In the genomic region with DNA sequence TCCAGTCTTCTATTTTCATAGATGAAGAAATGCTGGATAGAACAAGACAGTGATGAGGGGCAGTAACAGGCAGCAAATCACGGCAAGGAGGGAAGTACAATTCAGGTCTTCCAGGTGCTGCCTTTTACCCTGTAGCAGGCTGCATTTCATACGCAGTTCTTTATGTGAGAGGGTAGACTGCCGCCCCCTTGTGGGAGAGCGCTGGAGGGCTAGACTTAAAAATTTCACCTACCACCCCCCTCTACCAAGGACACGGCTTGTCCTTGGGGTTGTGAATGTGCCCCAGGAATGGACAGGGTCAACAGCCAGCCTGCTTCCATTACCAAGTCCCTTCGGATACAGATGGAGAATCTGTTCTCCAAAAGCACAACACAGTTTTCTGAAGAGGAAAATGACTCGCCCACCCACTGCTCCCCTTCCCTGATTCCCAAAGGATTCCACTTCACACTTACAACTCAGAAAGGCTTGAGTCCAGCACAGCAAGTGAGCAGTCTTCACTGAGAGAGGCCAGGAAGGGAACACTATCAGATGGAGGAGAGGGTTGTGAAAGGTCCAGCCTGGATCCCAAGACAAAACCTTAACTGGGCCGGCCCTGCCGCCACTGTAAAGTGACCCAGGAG, we compare ENCODE assay signal across 2 cellular contexts.
TF ChIP-seq lines count a peak whose summit lies in the region.

No MANE protein-coding gene starts in this region.

TF ChIP-seq in SK-N-SH treated with all-trans-retinoic acid at 6 μM for 48 hours, 23 proteins besides CTCF, POLR2A, EP300 and RAD21:
- TF ChIP-seq ZNF70 (CRISPR knock-in tag; IDR thresholded peaks at IDR 0.05), result no peak
- no peak for TF ChIP-seq ESRRG (CRISPR knock-in tag; IDR thresholded peaks at IDR 0.05)
- no peak for TF ChIP-seq ISL1 (CRISPR knock-in tag; IDR thresholded peaks at IDR 0.05)
- TF ChIP-seq RARB (CRISPR knock-in tag; IDR thresholded peaks at IDR 0.05), result no peak
- no peak for TF ChIP-seq ZFP30 (CRISPR knock-in tag; IDR thresholded peaks at IDR 0.05)
- TF ChIP-seq, protein P1, sequence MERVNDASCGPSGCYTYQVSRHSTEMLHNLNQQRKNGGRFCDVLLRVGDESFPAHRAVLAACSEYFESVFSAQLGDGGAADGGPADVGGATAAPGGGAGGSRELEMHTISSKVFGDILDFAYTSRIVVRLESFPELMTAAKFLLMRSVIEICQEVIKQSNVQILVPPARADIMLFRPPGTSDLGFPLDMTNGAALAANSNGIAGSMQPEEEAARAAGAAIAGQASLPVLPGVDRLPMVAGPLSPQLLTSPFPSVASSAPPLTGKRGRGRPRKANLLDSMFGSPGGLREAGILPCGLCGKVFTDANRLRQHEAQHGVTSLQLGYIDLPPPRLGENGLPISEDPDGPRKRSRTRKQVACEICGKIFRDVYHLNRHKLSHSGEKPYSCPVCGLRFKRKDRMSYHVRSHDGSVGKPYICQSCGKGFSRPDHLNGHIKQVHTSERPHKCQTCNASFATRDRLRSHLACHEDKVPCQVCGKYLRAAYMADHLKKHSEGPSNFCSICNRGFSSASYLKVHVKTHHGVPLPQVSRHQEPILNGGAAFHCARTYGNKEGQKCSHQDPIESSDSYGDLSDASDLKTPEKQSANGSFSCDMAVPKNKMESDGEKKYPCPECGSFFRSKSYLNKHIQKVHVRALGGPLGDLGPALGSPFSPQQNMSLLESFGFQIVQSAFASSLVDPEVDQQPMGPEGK (CRISPR knock-in tag; IDR thresholded peaks at IDR 0.05; ENCODE audit: borderline replicate concordance), result no peak
- no peak for TF ChIP-seq ARNTL (CRISPR knock-in tag; IDR thresholded peaks at IDR 0.05; ENCODE audit: borderline replicate concordance, low read depth)
- TF ChIP-seq, protein P2, sequence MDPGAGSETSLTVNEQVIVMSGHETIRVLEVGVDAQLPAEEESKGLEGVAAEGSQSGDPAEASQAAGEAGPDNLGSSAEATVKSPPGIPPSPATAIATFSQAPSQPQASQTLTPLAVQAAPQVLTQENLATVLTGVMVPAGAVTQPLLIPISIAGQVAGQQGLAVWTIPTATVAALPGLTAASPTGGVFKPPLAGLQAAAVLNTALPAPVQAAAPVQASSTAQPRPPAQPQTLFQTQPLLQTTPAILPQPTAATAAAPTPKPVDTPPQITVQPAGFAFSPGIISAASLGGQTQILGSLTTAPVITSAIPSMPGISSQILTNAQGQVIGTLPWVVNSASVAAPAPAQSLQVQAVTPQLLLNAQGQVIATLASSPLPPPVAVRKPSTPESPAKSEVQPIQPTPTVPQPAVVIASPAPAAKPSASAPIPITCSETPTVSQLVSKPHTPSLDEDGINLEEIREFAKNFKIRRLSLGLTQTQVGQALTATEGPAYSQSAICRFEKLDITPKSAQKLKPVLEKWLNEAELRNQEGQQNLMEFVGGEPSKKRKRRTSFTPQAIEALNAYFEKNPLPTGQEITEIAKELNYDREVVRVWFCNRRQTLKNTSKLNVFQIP (CRISPR knock-in tag; IDR thresholded peaks at IDR 0.05; ENCODE audit: borderline replicate concordance, low read depth), result no peak
- TF ChIP-seq, protein P3, sequence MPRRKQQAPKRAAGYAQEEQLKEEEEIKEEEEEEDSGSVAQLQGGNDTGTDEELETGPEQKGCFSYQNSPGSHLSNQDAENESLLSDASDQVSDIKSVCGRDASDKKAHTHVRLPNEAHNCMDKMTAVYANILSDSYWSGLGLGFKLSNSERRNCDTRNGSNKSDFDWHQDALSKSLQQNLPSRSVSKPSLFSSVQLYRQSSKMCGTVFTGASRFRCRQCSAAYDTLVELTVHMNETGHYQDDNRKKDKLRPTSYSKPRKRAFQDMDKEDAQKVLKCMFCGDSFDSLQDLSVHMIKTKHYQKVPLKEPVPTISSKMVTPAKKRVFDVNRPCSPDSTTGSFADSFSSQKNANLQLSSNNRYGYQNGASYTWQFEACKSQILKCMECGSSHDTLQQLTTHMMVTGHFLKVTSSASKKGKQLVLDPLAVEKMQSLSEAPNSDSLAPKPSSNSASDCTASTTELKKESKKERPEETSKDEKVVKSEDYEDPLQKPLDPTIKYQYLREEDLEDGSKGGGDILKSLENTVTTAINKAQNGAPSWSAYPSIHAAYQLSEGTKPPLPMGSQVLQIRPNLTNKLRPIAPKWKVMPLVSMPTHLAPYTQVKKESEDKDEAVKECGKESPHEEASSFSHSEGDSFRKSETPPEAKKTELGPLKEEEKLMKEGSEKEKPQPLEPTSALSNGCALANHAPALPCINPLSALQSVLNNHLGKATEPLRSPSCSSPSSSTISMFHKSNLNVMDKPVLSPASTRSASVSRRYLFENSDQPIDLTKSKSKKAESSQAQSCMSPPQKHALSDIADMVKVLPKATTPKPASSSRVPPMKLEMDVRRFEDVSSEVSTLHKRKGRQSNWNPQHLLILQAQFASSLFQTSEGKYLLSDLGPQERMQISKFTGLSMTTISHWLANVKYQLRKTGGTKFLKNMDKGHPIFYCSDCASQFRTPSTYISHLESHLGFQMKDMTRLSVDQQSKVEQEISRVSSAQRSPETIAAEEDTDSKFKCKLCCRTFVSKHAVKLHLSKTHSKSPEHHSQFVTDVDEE (CRISPR knock-in tag; IDR thresholded peaks at IDR 0.05), result no peak
- no peak for TF ChIP-seq OSR1 (CRISPR knock-in tag; IDR thresholded peaks at IDR 0.05)
- TF ChIP-seq, protein P4, sequence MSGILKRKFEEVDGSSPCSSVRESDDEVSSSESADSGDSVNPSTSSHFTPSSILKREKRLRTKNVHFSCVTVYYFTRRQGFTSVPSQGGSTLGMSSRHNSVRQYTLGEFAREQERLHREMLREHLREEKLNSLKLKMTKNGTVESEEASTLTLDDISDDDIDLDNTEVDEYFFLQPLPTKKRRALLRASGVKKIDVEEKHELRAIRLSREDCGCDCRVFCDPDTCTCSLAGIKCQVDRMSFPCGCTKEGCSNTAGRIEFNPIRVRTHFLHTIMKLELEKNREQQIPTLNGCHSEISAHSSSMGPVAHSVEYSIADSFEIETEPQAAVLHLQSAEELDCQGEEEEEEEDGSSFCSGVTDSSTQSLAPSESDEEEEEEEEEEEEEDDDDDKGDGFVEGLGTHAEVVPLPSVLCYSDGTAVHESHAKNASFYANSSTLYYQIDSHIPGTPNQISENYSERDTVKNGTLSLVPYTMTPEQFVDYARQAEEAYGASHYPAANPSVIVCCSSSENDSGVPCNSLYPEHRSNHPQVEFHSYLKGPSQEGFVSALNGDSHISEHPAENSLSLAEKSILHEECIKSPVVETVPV (CRISPR knock-in tag; IDR thresholded peaks at IDR 0.05), result no peak
- no peak for TF ChIP-seq BACH2 (CRISPR knock-in tag; IDR thresholded peaks at IDR 0.05; ENCODE audit: borderline replicate concordance)
- no peak for TF ChIP-seq GLIS3 (CRISPR knock-in tag; IDR thresholded peaks at IDR 0.05)
- TF ChIP-seq PPARA (CRISPR knock-in tag; IDR thresholded peaks at IDR 0.05; ENCODE audit: borderline replicate concordance), result no peak
- no peak for TF ChIP-seq ZFP3 (CRISPR knock-in tag; IDR thresholded peaks at IDR 0.05)
- TF ChIP-seq, protein P5, sequence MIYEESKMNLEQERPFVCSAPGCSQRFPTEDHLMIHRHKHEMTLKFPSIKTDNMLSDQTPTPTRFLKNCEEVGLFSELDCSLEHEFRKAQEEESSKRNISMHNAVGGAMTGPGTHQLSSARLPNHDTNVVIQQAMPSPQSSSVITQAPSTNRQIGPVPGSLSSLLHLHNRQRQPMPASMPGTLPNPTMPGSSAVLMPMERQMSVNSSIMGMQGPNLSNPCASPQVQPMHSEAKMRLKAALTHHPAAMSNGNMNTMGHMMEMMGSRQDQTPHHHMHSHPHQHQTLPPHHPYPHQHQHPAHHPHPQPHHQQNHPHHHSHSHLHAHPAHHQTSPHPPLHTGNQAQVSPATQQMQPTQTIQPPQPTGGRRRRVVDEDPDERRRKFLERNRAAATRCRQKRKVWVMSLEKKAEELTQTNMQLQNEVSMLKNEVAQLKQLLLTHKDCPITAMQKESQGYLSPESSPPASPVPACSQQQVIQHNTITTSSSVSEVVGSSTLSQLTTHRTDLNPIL (CRISPR knock-in tag; IDR thresholded peaks at IDR 0.05; ENCODE audit: low read depth), result no peak
- TF ChIP-seq SNAI2 (CRISPR knock-in tag; IDR thresholded peaks at IDR 0.05), result no peak

TF ChIP-seq in HepG2, 621 proteins besides CTCF, POLR2A, EP300 and RAD21 (continues in another document):
- TF ChIP-seq POLR2G (IDR thresholded peaks at IDR 0.05; ENCODE audit: low read depth, low read length), result no peak
- TF ChIP-seq SOX6 (IDR thresholded peaks at IDR 0.05), result no peak
- TF ChIP-seq SOX6 (CRISPR knock-in tag; IDR thresholded peaks at IDR 0.05), result peak; percentile 34
- 0 out of 2 replicates have a peak, but pooled peaks have one; percentile 30 for TF ChIP-seq MEF2D (CRISPR knock-in tag; IDR thresholded peaks at IDR 0.05)
- peak; percentile 42; the same call in 1 of the 2 replicates for TF ChIP-seq GATAD2A (CRISPR knock-in tag; IDR thresholded peaks at IDR 0.05)
- TF ChIP-seq MIER3 (CRISPR knock-in tag; IDR thresholded peaks at IDR 0.05; ENCODE audit: borderline replicate concordance), result no peak
- TF ChIP-seq, protein P6, sequence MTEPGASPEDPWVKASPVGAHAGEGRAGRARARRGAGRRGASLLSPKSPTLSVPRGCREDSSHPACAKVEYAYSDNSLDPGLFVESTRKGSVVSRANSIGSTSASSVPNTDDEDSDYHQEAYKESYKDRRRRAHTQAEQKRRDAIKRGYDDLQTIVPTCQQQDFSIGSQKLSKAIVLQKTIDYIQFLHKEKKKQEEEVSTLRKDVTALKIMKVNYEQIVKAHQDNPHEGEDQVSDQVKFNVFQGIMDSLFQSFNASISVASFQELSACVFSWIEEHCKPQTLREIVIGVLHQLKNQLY (CRISPR knock-in tag; IDR thresholded peaks at IDR 0.05), result no peak
- TF ChIP-seq, protein P7, sequence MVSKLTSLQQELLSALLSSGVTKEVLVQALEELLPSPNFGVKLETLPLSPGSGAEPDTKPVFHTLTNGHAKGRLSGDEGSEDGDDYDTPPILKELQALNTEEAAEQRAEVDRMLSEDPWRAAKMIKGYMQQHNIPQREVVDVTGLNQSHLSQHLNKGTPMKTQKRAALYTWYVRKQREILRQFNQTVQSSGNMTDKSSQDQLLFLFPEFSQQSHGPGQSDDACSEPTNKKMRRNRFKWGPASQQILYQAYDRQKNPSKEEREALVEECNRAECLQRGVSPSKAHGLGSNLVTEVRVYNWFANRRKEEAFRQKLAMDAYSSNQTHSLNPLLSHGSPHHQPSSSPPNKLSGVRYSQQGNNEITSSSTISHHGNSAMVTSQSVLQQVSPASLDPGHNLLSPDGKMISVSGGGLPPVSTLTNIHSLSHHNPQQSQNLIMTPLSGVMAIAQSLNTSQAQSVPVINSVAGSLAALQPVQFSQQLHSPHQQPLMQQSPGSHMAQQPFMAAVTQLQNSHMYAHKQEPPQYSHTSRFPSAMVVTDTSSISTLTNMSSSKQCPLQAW (CRISPR knock-in tag; IDR thresholded peaks at IDR 0.05), result 0 out of 2 replicates have a peak, but pooled peaks have one; percentile 25
- peak; percentile 93 for TF ChIP-seq ESRRA (CRISPR knock-in tag; IDR thresholded peaks at IDR 0.05; ENCODE audit: low read depth)
- TF ChIP-seq, protein P8, sequence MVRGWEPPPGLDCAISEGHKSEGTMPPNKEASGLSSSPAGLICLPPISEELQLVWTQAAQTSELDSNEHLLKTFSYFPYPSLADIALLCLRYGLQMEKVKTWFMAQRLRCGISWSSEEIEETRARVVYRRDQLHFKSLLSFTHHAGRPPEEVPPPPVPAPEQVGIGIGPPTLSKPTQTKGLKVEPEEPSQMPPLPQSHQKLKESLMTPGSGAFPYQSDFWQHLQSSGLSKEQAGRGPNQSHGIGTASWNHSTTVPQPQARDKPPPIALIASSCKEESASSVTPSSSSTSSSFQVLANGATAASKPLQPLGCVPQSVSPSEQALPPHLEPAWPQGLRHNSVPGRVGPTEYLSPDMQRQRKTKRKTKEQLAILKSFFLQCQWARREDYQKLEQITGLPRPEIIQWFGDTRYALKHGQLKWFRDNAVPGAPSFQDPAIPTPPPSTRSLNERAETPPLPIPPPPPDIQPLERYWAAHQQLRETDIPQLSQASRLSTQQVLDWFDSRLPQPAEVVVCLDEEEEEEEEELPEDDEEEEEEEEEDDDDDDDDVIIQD (CRISPR knock-in tag; IDR thresholded peaks at IDR 0.05; ENCODE audit: low read depth), result no peak
- TF ChIP-seq, protein P9, sequence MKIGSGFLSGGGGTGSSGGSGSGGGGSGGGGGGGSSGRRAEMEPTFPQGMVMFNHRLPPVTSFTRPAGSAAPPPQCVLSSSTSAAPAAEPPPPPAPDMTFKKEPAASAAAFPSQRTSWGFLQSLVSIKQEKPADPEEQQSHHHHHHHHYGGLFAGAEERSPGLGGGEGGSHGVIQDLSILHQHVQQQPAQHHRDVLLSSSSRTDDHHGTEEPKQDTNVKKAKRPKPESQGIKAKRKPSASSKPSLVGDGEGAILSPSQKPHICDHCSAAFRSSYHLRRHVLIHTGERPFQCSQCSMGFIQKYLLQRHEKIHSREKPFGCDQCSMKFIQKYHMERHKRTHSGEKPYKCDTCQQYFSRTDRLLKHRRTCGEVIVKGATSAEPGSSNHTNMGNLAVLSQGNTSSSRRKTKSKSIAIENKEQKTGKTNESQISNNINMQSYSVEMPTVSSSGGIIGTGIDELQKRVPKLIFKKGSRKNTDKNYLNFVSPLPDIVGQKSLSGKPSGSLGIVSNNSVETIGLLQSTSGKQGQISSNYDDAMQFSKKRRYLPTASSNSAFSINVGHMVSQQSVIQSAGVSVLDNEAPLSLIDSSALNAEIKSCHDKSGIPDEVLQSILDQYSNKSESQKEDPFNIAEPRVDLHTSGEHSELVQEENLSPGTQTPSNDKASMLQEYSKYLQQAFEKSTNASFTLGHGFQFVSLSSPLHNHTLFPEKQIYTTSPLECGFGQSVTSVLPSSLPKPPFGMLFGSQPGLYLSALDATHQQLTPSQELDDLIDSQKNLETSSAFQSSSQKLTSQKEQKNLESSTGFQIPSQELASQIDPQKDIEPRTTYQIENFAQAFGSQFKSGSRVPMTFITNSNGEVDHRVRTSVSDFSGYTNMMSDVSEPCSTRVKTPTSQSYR (CRISPR knock-in tag; IDR thresholded peaks at IDR 0.05; ENCODE audit: borderline replicate concordance), result peak; percentile 53; the same call in 1 of the 2 replicates
- TF ChIP-seq SMAD1 (CRISPR knock-in tag; IDR thresholded peaks at IDR 0.05; ENCODE audit: borderline replicate concordance, low read depth), result no peak
- TF ChIP-seq ZKSCAN8 (CRISPR knock-in tag; IDR thresholded peaks at IDR 0.05; ENCODE audit: borderline replicate concordance), result no peak
- no peak for TF ChIP-seq ZSCAN30 (CRISPR knock-in tag; IDR thresholded peaks at IDR 0.05)
- TF ChIP-seq, protein P10, sequence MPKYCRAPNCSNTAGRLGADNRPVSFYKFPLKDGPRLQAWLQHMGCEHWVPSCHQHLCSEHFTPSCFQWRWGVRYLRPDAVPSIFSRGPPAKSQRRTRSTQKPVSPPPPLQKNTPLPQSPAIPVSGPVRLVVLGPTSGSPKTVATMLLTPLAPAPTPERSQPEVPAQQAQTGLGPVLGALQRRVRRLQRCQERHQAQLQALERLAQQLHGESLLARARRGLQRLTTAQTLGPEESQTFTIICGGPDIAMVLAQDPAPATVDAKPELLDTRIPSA (CRISPR knock-in tag; IDR thresholded peaks at IDR 0.05; ENCODE audit: borderline replicate concordance), result no peak
- no peak for TF ChIP-seq TCF7L2 (IDR thresholded peaks at IDR 0.05; ENCODE audit: low read depth, low read length)
- no peak for TF ChIP-seq FIP1L1 (IDR thresholded peaks at IDR 0.05; ENCODE audit: borderline replicate concordance, insufficient read depth, low read depth, low read length)
- no peak for TF ChIP-seq ZNF292 (CRISPR knock-in tag; IDR thresholded peaks at IDR 0.05; ENCODE audit: borderline replicate concordance, low read depth)
- no peak for TF ChIP-seq ZNF234 (CRISPR knock-in tag; conservative IDR thresholded peaks at IDR 0.05)
- no peak for TF ChIP-seq ARID2 (CRISPR knock-in tag; IDR thresholded peaks at IDR 0.05; ENCODE audit: borderline replicate concordance)
- no peak for TF ChIP-seq SOX13 (IDR thresholded peaks at IDR 0.05)
- TF ChIP-seq SOX13 (CRISPR knock-in tag; conservative IDR thresholded peaks at IDR 0.05 in 1 of 2, IDR thresholded peaks at IDR 0.05 in 1 of 2), result no peak
